ENCODE assay signal across 1 cellular context in the genomic region with DNA sequence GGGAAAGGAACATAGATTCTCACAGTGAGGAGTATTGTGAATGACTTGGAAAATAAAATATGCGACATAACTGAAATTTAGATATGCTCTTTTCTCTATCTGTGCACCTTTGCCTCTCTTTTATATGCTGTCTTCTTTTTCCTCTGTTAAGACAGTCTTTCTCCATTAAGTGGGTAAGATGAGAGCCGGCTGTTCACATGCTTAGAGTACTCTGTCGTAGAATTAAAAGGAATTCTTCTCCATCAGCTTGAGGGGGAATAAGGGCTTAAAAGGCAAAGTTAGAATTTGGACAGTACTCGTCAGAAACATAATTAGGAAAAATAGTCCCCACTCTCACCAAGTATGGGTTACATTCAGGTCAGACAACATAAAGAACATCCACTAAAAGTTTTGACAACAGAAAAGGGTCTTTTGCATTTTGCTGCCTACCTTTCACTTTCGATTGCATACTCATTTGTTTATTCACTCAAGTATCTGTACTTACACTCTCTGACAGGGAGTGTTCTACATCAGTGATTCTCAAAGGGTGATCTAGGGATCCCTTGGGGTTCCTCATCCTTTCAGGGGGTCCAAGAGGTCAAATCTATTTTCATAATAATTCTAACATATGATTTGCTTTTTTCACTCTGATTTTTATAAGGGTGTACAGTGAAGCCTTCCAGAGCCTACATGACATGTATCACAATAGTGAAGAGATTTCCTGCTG.
A peak's percentile ranks its signal among the peaks of the same experiment; 100 is the strongest.
TF ChIP-seq lines count a peak whose summit lies in the region.

No MANE protein-coding gene starts in this region.

TF ChIP-seq in GM12878, 131 proteins besides CTCF, POLR2A, EP300 and RAD21 (continued from another document):
- TF ChIP-seq, protein P1, sequence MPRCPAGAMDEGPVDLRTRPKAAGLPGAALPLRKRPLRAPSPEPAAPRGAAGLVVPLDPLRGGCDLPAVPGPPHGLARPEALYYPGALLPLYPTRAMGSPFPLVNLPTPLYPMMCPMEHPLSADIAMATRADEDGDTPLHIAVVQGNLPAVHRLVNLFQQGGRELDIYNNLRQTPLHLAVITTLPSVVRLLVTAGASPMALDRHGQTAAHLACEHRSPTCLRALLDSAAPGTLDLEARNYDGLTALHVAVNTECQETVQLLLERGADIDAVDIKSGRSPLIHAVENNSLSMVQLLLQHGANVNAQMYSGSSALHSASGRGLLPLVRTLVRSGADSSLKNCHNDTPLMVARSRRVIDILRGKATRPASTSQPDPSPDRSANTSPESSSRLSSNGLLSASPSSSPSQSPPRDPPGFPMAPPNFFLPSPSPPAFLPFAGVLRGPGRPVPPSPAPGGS (IDR thresholded peaks at IDR 0.05; ENCODE audit: borderline replicate concordance, insufficient read depth, low read depth, low read length, poor library complexity, severe bottlenecking), result no peak
- TF ChIP-seq MTA2 (IDR thresholded peaks at IDR 0.05; ENCODE audit: low read depth) (0 out of 2 replicates have a peak, but pooled peaks have one; percentile 14), MEF2B (IDR thresholded peaks at IDR 0.05; ENCODE audit: partially characterized antibody, poor library complexity, severe bottlenecking) (peak; percentile 63), POU2F2 (IDR thresholded peaks at IDR 0.05; ENCODE audit: borderline replicate concordance, low read depth, low read length) (peak; percentile 97), TBL1XR1 (IDR thresholded peaks at IDR 0.05; ENCODE audit: low read depth, low read length) (no peak), YY1 (IDR thresholded peaks at IDR 0.05; ENCODE audit: low read depth, low read length) (no peak)
- TF ChIP-seq, protein P2, sequence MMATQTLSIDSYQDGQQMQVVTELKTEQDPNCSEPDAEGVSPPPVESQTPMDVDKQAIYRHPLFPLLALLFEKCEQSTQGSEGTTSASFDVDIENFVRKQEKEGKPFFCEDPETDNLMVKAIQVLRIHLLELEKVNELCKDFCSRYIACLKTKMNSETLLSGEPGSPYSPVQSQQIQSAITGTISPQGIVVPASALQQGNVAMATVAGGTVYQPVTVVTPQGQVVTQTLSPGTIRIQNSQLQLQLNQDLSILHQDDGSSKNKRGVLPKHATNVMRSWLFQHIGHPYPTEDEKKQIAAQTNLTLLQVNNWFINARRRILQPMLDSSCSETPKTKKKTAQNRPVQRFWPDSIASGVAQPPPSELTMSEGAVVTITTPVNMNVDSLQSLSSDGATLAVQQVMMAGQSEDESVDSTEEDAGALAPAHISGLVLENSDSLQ (IDR thresholded peaks at IDR 0.05), result peak; percentile 52; the same call in 1 of the 2 replicates
- TF ChIP-seq, protein P3, sequence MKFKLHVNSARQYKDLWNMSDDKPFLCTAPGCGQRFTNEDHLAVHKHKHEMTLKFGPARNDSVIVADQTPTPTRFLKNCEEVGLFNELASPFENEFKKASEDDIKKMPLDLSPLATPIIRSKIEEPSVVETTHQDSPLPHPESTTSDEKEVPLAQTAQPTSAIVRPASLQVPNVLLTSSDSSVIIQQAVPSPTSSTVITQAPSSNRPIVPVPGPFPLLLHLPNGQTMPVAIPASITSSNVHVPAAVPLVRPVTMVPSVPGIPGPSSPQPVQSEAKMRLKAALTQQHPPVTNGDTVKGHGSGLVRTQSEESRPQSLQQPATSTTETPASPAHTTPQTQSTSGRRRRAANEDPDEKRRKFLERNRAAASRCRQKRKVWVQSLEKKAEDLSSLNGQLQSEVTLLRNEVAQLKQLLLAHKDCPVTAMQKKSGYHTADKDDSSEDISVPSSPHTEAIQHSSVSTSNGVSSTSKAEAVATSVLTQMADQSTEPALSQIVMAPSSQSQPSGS (IDR thresholded peaks at IDR 0.05; ENCODE audit: low read length), result peak; percentile 37; the same call in 1 of the 2 replicates
- TF ChIP-seq, protein P4, sequence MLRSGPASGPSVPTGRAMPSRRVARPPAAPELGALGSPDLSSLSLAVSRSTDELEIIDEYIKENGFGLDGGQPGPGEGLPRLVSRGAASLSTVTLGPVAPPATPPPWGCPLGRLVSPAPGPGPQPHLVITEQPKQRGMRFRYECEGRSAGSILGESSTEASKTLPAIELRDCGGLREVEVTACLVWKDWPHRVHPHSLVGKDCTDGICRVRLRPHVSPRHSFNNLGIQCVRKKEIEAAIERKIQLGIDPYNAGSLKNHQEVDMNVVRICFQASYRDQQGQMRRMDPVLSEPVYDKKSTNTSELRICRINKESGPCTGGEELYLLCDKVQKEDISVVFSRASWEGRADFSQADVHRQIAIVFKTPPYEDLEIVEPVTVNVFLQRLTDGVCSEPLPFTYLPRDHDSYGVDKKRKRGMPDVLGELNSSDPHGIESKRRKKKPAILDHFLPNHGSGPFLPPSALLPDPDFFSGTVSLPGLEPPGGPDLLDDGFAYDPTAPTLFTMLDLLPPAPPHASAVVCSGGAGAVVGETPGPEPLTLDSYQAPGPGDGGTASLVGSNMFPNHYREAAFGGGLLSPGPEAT (IDR thresholded peaks at IDR 0.05; ENCODE audit: low read depth), result 0 out of 2 replicates have a peak, but pooled peaks have one; percentile 14
TF ChIP-seq in GM12878: peak in this region for 13.
